ENCODE assay signal across 1 cellular context in genomic region chr14:23284654-23285529, GRCh38.
TF ChIP-seq lines count a peak whose summit lies in the region.

No MANE protein-coding gene starts in this region.

TF ChIP-seq in HepG2, 621 proteins besides CTCF, POLR2A, EP300 and RAD21 (continues in another document):
- TF ChIP-seq SNAPC2 (CRISPR knock-in tag; IDR thresholded peaks at IDR 0.05) (0 out of 2 replicates have a peak, but pooled peaks have one; percentile 5), MAX (IDR thresholded peaks at IDR 0.05) (peak; percentile 25), ZNF777 (CRISPR knock-in tag; IDR thresholded peaks at IDR 0.05) (no peak), ZNF383 (CRISPR knock-in tag; IDR thresholded peaks at IDR 0.05; ENCODE audit: borderline replicate concordance) (0 out of 2 replicates have a peak, but pooled peaks have one; percentile 82), AHR (CRISPR knock-in tag; IDR thresholded peaks at IDR 0.05) (no peak), RFX1 (IDR thresholded peaks at IDR 0.05) (no peak), RBFOX2 (IDR thresholded peaks at IDR 0.05; ENCODE audit: low read depth, low read length) (peak; percentile 34; the same call in 1 of the 2 replicates), SMAD3 (CRISPR knock-in tag; IDR thresholded peaks at IDR 0.05) (no peak), JDP2 (CRISPR knock-in tag; IDR thresholded peaks at IDR 0.05; ENCODE audit: borderline replicate concordance) (no peak), RARA (CRISPR knock-in tag; IDR thresholded peaks at IDR 0.05) (peak; percentile 59), RNF219 (CRISPR knock-in tag; IDR thresholded peaks at IDR 0.05) (no peak), SOX6 (IDR thresholded peaks at IDR 0.05) (no peak), SOX6 (CRISPR knock-in tag; IDR thresholded peaks at IDR 0.05) (no peak), JARID2 (CRISPR knock-in tag; IDR thresholded peaks at IDR 0.05; ENCODE audit: insufficient replicate concordance) (no peak), THAP8 (CRISPR knock-in tag; IDR thresholded peaks at IDR 0.05; ENCODE audit: borderline replicate concordance) (0 out of 2 replicates have a peak, but pooled peaks have one; percentile 33), ZNF460 (CRISPR knock-in tag; IDR thresholded peaks at IDR 0.05; ENCODE audit: borderline replicate concordance) (no peak), ZNF772 (CRISPR knock-in tag; IDR thresholded peaks at IDR 0.05) (no peak), MEF2D (CRISPR knock-in tag; IDR thresholded peaks at IDR 0.05) (peak; percentile 26; the same call in 1 of the 2 replicates), ZNF572 (CRISPR knock-in tag; IDR thresholded peaks at IDR 0.05) (no peak), SOX13 (IDR thresholded peaks at IDR 0.05) (0 out of 2 replicates have a peak, but pooled peaks have one; percentile 17), SOX13 (CRISPR knock-in tag; conservative IDR thresholded peaks at IDR 0.05 in 1 of 2, IDR thresholded peaks at IDR 0.05 in 1 of 2) (0 out of 4 replicates have a peak, but pooled peaks of 1 of the 2 experiments have one; percentile 42), ZFP36L1 (CRISPR knock-in tag; IDR thresholded peaks at IDR 0.05) (no peak), ELF1 (CRISPR knock-in tag; IDR thresholded peaks at IDR 0.05) (no peak), AKNA (CRISPR knock-in tag; IDR thresholded peaks at IDR 0.05; ENCODE audit: borderline replicate concordance) (no peak), ZNF709 (CRISPR knock-in tag; IDR thresholded peaks at IDR 0.05) (0 out of 2 replicates have a peak, but pooled peaks have one; percentile 34), ARNT2 (CRISPR knock-in tag; IDR thresholded peaks at IDR 0.05; ENCODE audit: low read depth) (no peak), USF2 (IDR thresholded peaks at IDR 0.05; ENCODE audit: low read depth, low read length) (no peak), USF2 (CRISPR knock-in tag; IDR thresholded peaks at IDR 0.05; ENCODE audit: borderline replicate concordance) (no peak), MTA3 (CRISPR knock-in tag; IDR thresholded peaks at IDR 0.05) (no peak), NFRKB (IDR thresholded peaks at IDR 0.05) (no peak), PATZ1 (CRISPR knock-in tag; IDR thresholded peaks at IDR 0.05) (0 out of 2 replicates have a peak, but pooled peaks have one; percentile 68), ONECUT2 (CRISPR knock-in tag; IDR thresholded peaks at IDR 0.05) (no peak), ZNF713 (CRISPR knock-in tag; IDR thresholded peaks at IDR 0.05) (no peak), ZNF180 (CRISPR knock-in tag; IDR thresholded peaks at IDR 0.05; ENCODE audit: borderline replicate concordance, low read depth) (no peak), NBN (conservative IDR thresholded peaks at IDR 0.05) (no peak), ZNF503 (CRISPR knock-in tag; IDR thresholded peaks at IDR 0.05) (no peak), TBL1XR1 (IDR thresholded peaks at IDR 0.05; ENCODE audit: borderline replicate concordance, low read length, partially characterized antibody) (no peak), ARID2 (CRISPR knock-in tag; IDR thresholded peaks at IDR 0.05; ENCODE audit: borderline replicate concordance) (0 out of 2 replicates have a peak, but pooled peaks have one; percentile 32), TAF1 (CRISPR knock-in tag; IDR thresholded peaks at IDR 0.05) (no peak), HNRNPH1 (optimal IDR thresholded peaks at IDR 0.05; ENCODE audit: low read depth, low read length) (peak; percentile 49), ZNF562 (CRISPR knock-in tag; IDR thresholded peaks at IDR 0.05; ENCODE audit: borderline replicate concordance) (no peak), SCMH1 (CRISPR knock-in tag; IDR thresholded peaks at IDR 0.05; ENCODE audit: borderline replicate concordance) (no peak), ZNF343 (CRISPR knock-in tag; IDR thresholded peaks at IDR 0.05) (0 out of 2 replicates have a peak, but pooled peaks have one; percentile 68), NR2C2 (CRISPR knock-in tag; IDR thresholded peaks at IDR 0.05; ENCODE audit: borderline replicate concordance) (0 out of 2 replicates have a peak, but pooled peaks have one; percentile 29), E2F2 (CRISPR knock-in tag; IDR thresholded peaks at IDR 0.05; ENCODE audit: borderline replicate concordance) (no peak), ZNF274 (CRISPR knock-in tag; IDR thresholded peaks at IDR 0.05) (no peak), FLYWCH1 (CRISPR knock-in tag; IDR thresholded peaks at IDR 0.05) (no peak), ZNF230 (CRISPR knock-in tag; IDR thresholded peaks at IDR 0.05) (no peak; the same call in 1 of the 2 replicates), MBD4 (IDR thresholded peaks at IDR 0.05; ENCODE audit: borderline replicate concordance, low read length) (peak; percentile 69; the same call in 1 of the 2 replicates), ZNF557 (CRISPR knock-in tag; IDR thresholded peaks at IDR 0.05) (no peak), TEAD3 (CRISPR knock-in tag; optimal IDR thresholded peaks at IDR 0.05; ENCODE audit: borderline replicate concordance) (peak; percentile 35), ZSCAN20 (CRISPR knock-in tag; IDR thresholded peaks at IDR 0.05; ENCODE audit: borderline replicate concordance) (no peak), GLMP (CRISPR knock-in tag; IDR thresholded peaks at IDR 0.05; ENCODE audit: borderline replicate concordance) (no peak), GFI1 (CRISPR knock-in tag; IDR thresholded peaks at IDR 0.05; ENCODE audit: borderline replicate concordance) (no peak)
